1 cellular context compared by ENCODE assay signal in genomic region chr22:50260801-50261614, GRCh38.
A peak's percentile ranks its signal among the peaks of the same experiment; 100 is the strongest.
TF ChIP-seq lines count a peak whose summit lies in the region.

No MANE protein-coding gene starts in this region.

TF ChIP-seq in HepG2, 621 proteins besides CTCF, POLR2A, EP300 and RAD21 (continued from another document and continues in another):
- TF ChIP-seq KDM3A (CRISPR knock-in tag; IDR thresholded peaks at IDR 0.05; ENCODE audit: low read depth) (0 out of 2 replicates have a peak, but pooled peaks have one; percentile 36), FOXO4 (CRISPR knock-in tag; conservative IDR thresholded peaks at IDR 0.05) (0 out of 2 replicates have a peak, but pooled peaks have one; percentile 53), ZNF550 (CRISPR knock-in tag; IDR thresholded peaks at IDR 0.05; ENCODE audit: borderline replicate concordance) (no peak), ZNF232 (CRISPR knock-in tag; IDR thresholded peaks at IDR 0.05; ENCODE audit: borderline replicate concordance) (no peak), U2AF2 (IDR thresholded peaks at IDR 0.05; ENCODE audit: low read depth, low read length) (no peak), TEAD2 (CRISPR knock-in tag; IDR thresholded peaks at IDR 0.05) (no peak), NR2F6 (IDR thresholded peaks at IDR 0.05) (no peak), NR2F6 (CRISPR knock-in tag; IDR thresholded peaks at IDR 0.05) (no peak), HOMEZ (CRISPR knock-in tag; IDR thresholded peaks at IDR 0.05; ENCODE audit: low read depth) (no peak), ELF3 (CRISPR knock-in tag; IDR thresholded peaks at IDR 0.05) (no peak), ZNF354B (CRISPR knock-in tag; IDR thresholded peaks at IDR 0.05) (no peak), ZBTB44 (CRISPR knock-in tag; IDR thresholded peaks at IDR 0.05) (no peak), ZNF562 (CRISPR knock-in tag; IDR thresholded peaks at IDR 0.05; ENCODE audit: borderline replicate concordance) (no peak), ZNF607 (CRISPR knock-in tag; IDR thresholded peaks at IDR 0.05; ENCODE audit: borderline replicate concordance) (peak; percentile 78; the same call in 1 of the 2 replicates), ATRX (CRISPR knock-in tag; IDR thresholded peaks at IDR 0.05; ENCODE audit: borderline replicate concordance) (no peak), HMGA1 (CRISPR knock-in tag; conservative IDR thresholded peaks at IDR 0.05) (no peak), ZSCAN5A (CRISPR knock-in tag; IDR thresholded peaks at IDR 0.05; ENCODE audit: borderline replicate concordance) (no peak), REL (CRISPR knock-in tag; conservative IDR thresholded peaks at IDR 0.05) (no peak), MIER2 (CRISPR knock-in tag; IDR thresholded peaks at IDR 0.05) (no peak), ZNF136 (CRISPR knock-in tag; IDR thresholded peaks at IDR 0.05; ENCODE audit: low read depth) (no peak), NKX3-1 (CRISPR knock-in tag; IDR thresholded peaks at IDR 0.05) (no peak), ARID4A (CRISPR knock-in tag; IDR thresholded peaks at IDR 0.05; ENCODE audit: borderline replicate concordance) (peak; percentile 53), ZNF138 (CRISPR knock-in tag; IDR thresholded peaks at IDR 0.05; ENCODE audit: low read depth) (no peak), ETV6 (CRISPR knock-in tag; conservative IDR thresholded peaks at IDR 0.05) (no peak), GMEB1 (CRISPR knock-in tag; IDR thresholded peaks at IDR 0.05; ENCODE audit: borderline replicate concordance) (no peak), FOXJ3 (CRISPR knock-in tag; IDR thresholded peaks at IDR 0.05; ENCODE audit: borderline replicate concordance) (no peak), HDAC2 (CRISPR knock-in tag; IDR thresholded peaks at IDR 0.05) (0 out of 2 replicates have a peak, but pooled peaks have one; percentile 15), KDM4B (CRISPR knock-in tag; IDR thresholded peaks at IDR 0.05) (no peak), CCDC6 (CRISPR knock-in tag; IDR thresholded peaks at IDR 0.05) (peak; percentile 43; the same call in 1 of the 2 replicates), REPIN1 (CRISPR knock-in tag; IDR thresholded peaks at IDR 0.05; ENCODE audit: borderline replicate concordance, low read depth) (no peak), ZNF124 (CRISPR knock-in tag; IDR thresholded peaks at IDR 0.05) (no peak), TFDP2 (CRISPR knock-in tag; IDR thresholded peaks at IDR 0.05) (peak; percentile 42; the same call in 1 of the 2 replicates), LRRFIP1 (CRISPR knock-in tag; conservative IDR thresholded peaks at IDR 0.05) (no peak), ZFP90 (CRISPR knock-in tag; IDR thresholded peaks at IDR 0.05; ENCODE audit: borderline replicate concordance) (no peak), GABPA (IDR thresholded peaks at IDR 0.05; ENCODE audit: low read depth, low read length) (no peak), GABPA (CRISPR knock-in tag; IDR thresholded peaks at IDR 0.05; ENCODE audit: low read depth) (no peak), ZNF619 (CRISPR knock-in tag; IDR thresholded peaks at IDR 0.05) (no peak), ZNF326 (CRISPR knock-in tag; IDR thresholded peaks at IDR 0.05; ENCODE audit: borderline replicate concordance) (no peak), NFRKB (IDR thresholded peaks at IDR 0.05) (no peak), ZNF766 (CRISPR knock-in tag; IDR thresholded peaks at IDR 0.05; ENCODE audit: borderline replicate concordance) (no peak), DPF2 (CRISPR knock-in tag; IDR thresholded peaks at IDR 0.05; ENCODE audit: borderline replicate concordance, low read depth) (no peak), FOXP1 (IDR thresholded peaks at IDR 0.05) (no peak), FOXP1 (CRISPR knock-in tag; IDR thresholded peaks at IDR 0.05) (no peak), NFKB2 (CRISPR knock-in tag; IDR thresholded peaks at IDR 0.05; ENCODE audit: borderline replicate concordance) (peak; percentile 58; the same call in 1 of the 2 replicates), PATZ1 (CRISPR knock-in tag; IDR thresholded peaks at IDR 0.05) (peak; percentile 3; the same call in 1 of the 2 replicates), TCF12 (IDR thresholded peaks at IDR 0.05) (no peak), TCF12 (CRISPR knock-in tag; IDR thresholded peaks at IDR 0.05) (no peak), SP4 (CRISPR knock-in tag; IDR thresholded peaks at IDR 0.05) (no peak), ZNF3 (CRISPR knock-in tag; IDR thresholded peaks at IDR 0.05) (no peak), ZNF253 (CRISPR knock-in tag; IDR thresholded peaks at IDR 0.05; ENCODE audit: borderline replicate concordance) (no peak), ZNF383 (CRISPR knock-in tag; IDR thresholded peaks at IDR 0.05; ENCODE audit: borderline replicate concordance) (no peak)
